8 cellular contexts compared by ENCODE assay signal in the genomic region with DNA sequence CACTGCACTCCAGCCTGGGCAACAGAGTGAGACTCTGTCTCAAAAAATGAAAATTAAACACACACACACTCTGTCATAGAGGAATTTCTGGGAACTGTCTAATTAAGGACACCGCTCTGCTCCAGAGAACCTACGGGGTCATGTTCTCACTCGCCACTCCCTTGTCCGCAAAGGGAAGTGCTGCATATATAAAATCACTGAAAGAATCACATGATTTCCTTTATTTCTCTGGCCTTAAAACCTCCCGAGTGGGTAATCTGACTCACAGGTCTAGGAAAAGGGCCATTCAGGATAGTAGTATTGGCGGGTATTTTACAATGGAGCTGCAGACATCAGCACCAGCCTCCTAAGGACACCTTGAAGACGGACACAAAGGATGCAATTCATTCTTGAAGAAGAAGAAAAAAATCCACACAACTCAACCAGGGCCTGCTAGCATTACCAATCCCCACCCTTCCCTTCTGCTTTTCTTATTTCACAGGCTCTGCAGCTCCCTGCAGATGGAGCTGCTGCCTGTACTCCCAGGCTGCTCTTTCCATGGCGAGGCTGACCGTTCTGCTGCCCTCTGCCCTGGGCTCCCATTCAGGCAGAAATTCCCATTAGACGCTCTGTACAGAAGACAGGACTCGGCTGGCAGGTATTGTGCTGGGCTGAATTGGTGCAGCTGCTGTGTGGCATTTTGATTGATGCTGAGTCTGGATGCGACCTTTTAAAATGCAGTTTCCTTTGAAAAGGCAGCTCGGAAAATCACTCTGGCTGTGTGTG. TPM values are rescaled to one million over a fixed set of nuclear protein-coding genes. Genes with fewer than 3 reads are reported as not detected.
DNase-seq lines count a peak whose midpoint lies in the region; TF ChIP-seq lines count a peak whose summit lies in the region.

No MANE protein-coding gene starts in this region.

- H3K4me3 Mint-ChIP-seq in activated CD4-positive, alpha-beta T cell treated with anti-CD3 and anti-CD28 coated beads, Interleukin-2, amount 10 ng/mL, durations not matched to agents 7 days and 5 days = no peak overlapping the region

- H3K36me3 Mint-ChIP-seq in activated CD4-positive, alpha-beta T cell treated with anti-CD3 and anti-CD28 coated beads, Interleukin-2, amount 10 ng/mL, durations not matched to agents 7 days and 5 days (ENCODE audit: low read depth) = no peaks in the 10 kb centered on the region

- H3K9me3 Mint-ChIP-seq in activated CD4-positive, alpha-beta T cell treated with anti-CD3 and anti-CD28 coated beads, Interleukin-2, amount 10 ng/mL, durations not matched to agents 7 days and 5 days = no peaks in the 10 kb centered on the region

- DNase-seq in Ammon's horn (ENCODE audit: low spot score) (peak; percentile 61), NOMO-1 treated with DMSO at 0.1 percent for 48 hours (lab: John Stamatoyannopoulos, UW; ENCODE audit: unreplicated experiment) (peak; percentile 7), dermis microvascular lymphatic vessel endothelial cell (ENCODE audit: low read depth in 2 of 2) (peak; percentile 25 to 56), lung microvascular endothelial cell (ENCODE audit: low read depth in 2 of 2) (peak; percentile 49 to 77), GOT3 (lab: John Stamatoyannopoulos, UW) (no peak), GM10266 (ENCODE audit: extremely low spot score) (no peak)
- DNase-seq in NK-92 treated with Interleukin-12 subunit alpha and Interleukin-12 subunit beta, amount 100 ng/mL, for 24 hours (lab: John Stamatoyannopoulos, UW) = no peak
- no peak for DNase-seq in activated CD4-positive, alpha-beta T cell treated with anti-CD3 and anti-CD28 coated beads, Interleukin-2, amount 10 ng/mL, durations not matched to agents 7 days and 5 days

- no peaks in the 10 kb centered on the region for H3K4me1 Mint-ChIP-seq in activated CD4-positive, alpha-beta T cell treated with anti-CD3 and anti-CD28 coated beads, Interleukin-2, amount 10 ng/mL, durations not matched to agents 7 days and 5 days

- H3K27me3 Mint-ChIP-seq in activated CD4-positive, alpha-beta T cell treated with anti-CD3 and anti-CD28 coated beads, Interleukin-2, amount 10 ng/mL, durations not matched to agents 7 days and 5 days = peaks cover 28% of the 10 kb centered on the region

- POLR2A ChIA-PET in activated CD4-positive, alpha-beta T cell treated with anti-CD3 and anti-CD28 coated beads, Interleukin-2, amount 10 ng/mL, durations not matched to agents 7 days and 5 days (lab: Charles Lee) = no interaction called here

- H3K27ac Mint-ChIP-seq in activated CD4-positive, alpha-beta T cell treated with anti-CD3 and anti-CD28 coated beads, Interleukin-2, amount 10 ng/mL, durations not matched to agents 7 days and 5 days = no peak overlapping the region

- no peak for TF ChIP-seq CTCF in GM10266 (IDR thresholded peaks at IDR 0.05; ENCODE audit: control insufficient read depth, insufficient read depth, low read depth, missing control alignments)

- CTCF ChIA-PET in activated CD4-positive, alpha-beta T cell treated with anti-CD3 and anti-CD28 coated beads, Interleukin-2, amount 10 ng/mL, durations not matched to agents 7 days and 5 days (lab: Charles Lee) = interaction anchor here (0.6 to 1.9 kb wide), 4 partner anchors 9 to 550 kb away, joined by 3 to 6 read pairs (median 4); no protein-coding TSS in a partner anchor

RNA-seq across cellular contexts. Expression of gene FAM89A, which starts 53.3 kb away (rescaled TPM):
- 20.0 and 30.5 TPM in 2 replicates for total RNA-seq in dermis microvascular lymphatic vessel endothelial cell
- 23.5 and 56.7 TPM in 2 replicates for total RNA-seq in lung microvascular endothelial cell
- total RNA-seq in activated CD4-positive, alpha-beta T cell treated with anti-CD3 and anti-CD28 coated beads, Interleukin-2, amount 10 ng/mL, durations not matched to agents 7 days and 5 days = 1 to 10 TPM; 5.0 to 5.5 TPM

Comparison
In these comparisons a context has a peak if more than half of its experiments do, and no peak if none do; other contexts are left out.
1. DNase-seq: peak in Ammon's horn (single experiment), NOMO-1 treated with DMSO at 0.1 percent for 48 hours (single experiment), dermis microvascular lymphatic vessel endothelial cell (2 of 2) and lung microvascular endothelial cell (2 of 2); none in GOT3 (single experiment), NK-92 treated with Interleukin-12 subunit alpha and Interleukin-12 subunit beta, amount 100 ng/mL, for 24 hours (single experiment), activated CD4-positive, alpha-beta T cell treated with anti-CD3 and anti-CD28 coated beads, Interleukin-2, amount 10 ng/mL, durations not matched to agents 7 days and 5 days (single experiment) and GM10266 (single experiment).